8 cellular contexts compared by ENCODE assay signal in genomic region chr4:56979674-56980073, GRCh38. TPM values are rescaled to one million over a fixed set of nuclear protein-coding genes. Genes with fewer than 3 reads are reported as not detected.
DNase-seq lines count a peak whose midpoint lies in the region; ATAC-seq, FAIRE-seq and TF ChIP-seq lines count a peak whose summit lies in the region.

No MANE protein-coding gene starts in this region.

- peak overlapping the region; percentile 99 for H3K4me3 ChIP-seq in astrocyte of the cerebellum (ENCODE audit: low read depth, low read length)

- no peak for DNase-seq in GM18507 (ENCODE audit: extremely low spot score, insufficient read length, low read depth)
- peak; percentile 39 for DNase-seq in RPMI7951 (ENCODE audit: low read depth)
- no peak for DNase-seq in astrocyte of the cerebellum (ENCODE audit: low read depth)
- DNase-seq in left kidney (ENCODE audit: low read depth, low spot score) = peak; percentile 54
- peak; percentile 13 for DNase-seq in stimulated activated CD8-positive, alpha-beta memory T cell treated with anti-CD3 and anti-CD28 coated beads, Interleukin-15, amount 100 ng/mL, for 1 hour (ENCODE audit: low read depth)
- no peak for DNase-seq in NCI-H1417 treated with DMSO at 0.1 percent for 48 hours (lab: John Stamatoyannopoulos, UW)

- FAIRE-seq in GM18507 (lab: Jason Lieb, UNC) = peak; percentile 45

- ATAC-seq in GM18868 (IDR thresholded peaks at IDR 0.05; ENCODE audit: unreplicated experiment) = no peak
- no peak for ATAC-seq in GM19324 (IDR thresholded peaks at IDR 0.05; ENCODE audit: low FRiP score, unreplicated experiment)

- in situ Hi-C loops in astrocyte of the cerebellum (cut with HindIII; ENCODE audit: low sequenced_read_pairs) = no loop called here

- TF ChIP-seq CTCF in astrocyte of the cerebellum (IDR thresholded peaks at IDR 0.05; ENCODE audit: low read depth, low read length, missing control alignments) = no peak

RNA-seq across cellular contexts. Expression of gene POLR2B, which starts 1.0 kb away (rescaled TPM):
- total RNA-seq in RPMI7951 (2014; rRNA removed; shearing (Covaris generic)) = 96.2 and 114 TPM in 2 replicates

RNA-seq across cellular contexts. Expression of gene NOA1, which starts 2.3 kb away (rescaled TPM):
- 10.6 and 11.9 TPM in 2 replicates for total RNA-seq in RPMI7951 (2014; rRNA removed; shearing (Covaris generic))

Comparison
In these comparisons a context has a peak if more than half of its experiments do, and no peak if none do; other contexts are left out.
1. DNase-seq: peak in RPMI7951 (single experiment), left kidney (single experiment) and stimulated activated CD8-positive, alpha-beta memory T cell treated with anti-CD3 and anti-CD28 coated beads, Interleukin-15, amount 100 ng/mL, for 1 hour (single experiment); none in GM18507 (single experiment), astrocyte of the cerebellum (single experiment) and NCI-H1417 treated with DMSO at 0.1 percent for 48 hours (single experiment).